In genomic region chr11:121471167-121471566, GRCh38 we compare ENCODE assay signal across 1 cellular context.
TF ChIP-seq lines count a peak whose summit lies in the region.

No MANE protein-coding gene starts in this region.

TF ChIP-seq in WTC11, 78 proteins besides CTCF, POLR2A, EP300 and RAD21 (continued from another document):
- TF ChIP-seq AR (CRISPR knock-in tag; IDR thresholded peaks at IDR 0.05) (no peak), NR1H2 (CRISPR knock-in tag; IDR thresholded peaks at IDR 0.05) (no peak)
